Comparison of ENCODE assay signal across 12 cellular contexts in genomic region chr17:44417553-44417952, GRCh38. TPM values are rescaled to one million over a fixed set of nuclear protein-coding genes. Genes with fewer than 3 reads are reported as not detected.
A peak's percentile ranks its signal among the peaks of the same experiment; 100 is the strongest.
DNase-seq lines count a peak whose midpoint lies in the region; ATAC-seq, FAIRE-seq and TF ChIP-seq lines count a peak whose summit lies in the region.
"Had no signal": no experiment of that assay in that cellular context is flagged by ENCODE, and none has a peak within 500 bp of the region (broad histone marks: within the 10 kb centered on the region; RNA-seq: fewer than 3 reads in every experiment).

No MANE protein-coding gene starts in this region.

- no peak for DNase-seq in activated T-cell treated with anti-CD3 and anti-CD28 coated beads, Interleukin-2, amount 50 U/mL, for 24 hours
- no peak for DNase-seq in activated T-cell treated with anti-CD3 and anti-CD28 coated beads for 4 hours
- peak; percentile 34 to 86 for DNase-seq in PC-9
- peak; percentile 91 for DNase-seq in fibroblast of mammary gland (ENCODE audit: low read depth)
- no peak for DNase-seq in stimulated activated naive B cell treated with anti-CD40 and anti-IgM and Interleukin-4, amounts not matched to agents 10 μg/mL and 1 μg/mL and 100 μg/mL, for 72 hours
- no peak for DNase-seq in G401 (ENCODE audit: low spot score)
- DNase-seq in small intestine: no peak
- DNase-seq: CD4-positive, CD25-positive, alpha-beta regulatory T cell; colonic mucosa; mucosa of descending colon; NCI-H524 treated with DMSO at 0.1 percent for 48 hours had no signal

- peaks cover 70% of the 10 kb centered on the region for H3K36me3 Mint-ChIP-seq in activated T-cell treated with anti-CD3 and anti-CD28 coated beads, Interleukin-2, amount 50 U/mL, for 24 hours (ENCODE audit: low read depth)
- H3K36me3 Mint-ChIP-seq in stimulated activated naive B cell treated with anti-CD40 and anti-IgM and Interleukin-4, amounts not matched to agents 10 μg/mL and 1 μg/mL and 100 μg/mL, for 72 hours: peaks cover 17 to 34% of the 10 kb centered on the region in 2 donors

- peak overlapping the region; percentile 87 for H3K27ac Mint-ChIP-seq in activated T-cell treated with anti-CD3 and anti-CD28 coated beads, Interleukin-2, amount 50 U/mL, for 24 hours
- peak overlapping the region; percentile 7 for H3K27ac Mint-ChIP-seq in stimulated activated naive B cell treated with anti-CD40 and anti-IgM and Interleukin-4, amounts not matched to agents 10 μg/mL and 1 μg/mL and 100 μg/mL, for 72 hours
- H3K27ac Mint-ChIP-seq: CD4-positive, CD25-positive, alpha-beta regulatory T cell had no signal

- ATAC-seq in stimulated activated naive B cell treated with anti-CD40 and anti-IgM and Interleukin-4, amounts not matched to agents 10 μg/mL and 1 μg/mL and 100 μg/mL, for 72 hours (replicated peaks): peak; percentile 68 to 84
- no peak for ATAC-seq in HG02763 (IDR thresholded peaks at IDR 0.05; ENCODE audit: unreplicated experiment)
- ATAC-seq: mucosa of descending colon had no signal

- TF ChIP-seq CTCF in PC-9 (conservative IDR thresholded peaks at IDR 0.05): no peak
- TF ChIP-seq CTCF in fibroblast of mammary gland (conservative IDR thresholded peaks at IDR 0.05; ENCODE audit: control insufficient read depth, insufficient read depth, low read depth, low read length): no peak

- H3K4me3 ChIP-seq in PC-9 (no peak overlapping the region), fibroblast of mammary gland (ENCODE audit: control insufficient read depth, low read depth, low read length) (no peak overlapping the region), small intestine (ENCODE audit: low read depth in 1 of 2, low read length in 2 of 2) (no peak overlapping the region)
- H3K4me3 ChIP-seq: colonic mucosa, mucosa of descending colon had no signal

- H3K79me2 ChIP-seq in PC-9 (ENCODE audit: low read depth): 0 out of 2 replicates have a peak, but pooled peaks cover 3% of the 10 kb centered on the region

- H3K9me3 ChIP-seq in PC-9 (ENCODE audit: insufficient read depth, low read depth): no peaks in the 10 kb centered on the region
- no peaks in the 10 kb centered on the region for H3K9me3 ChIP-seq in small intestine (ENCODE audit: control insufficient read depth, low read depth)
- H3K9me3 ChIP-seq: colonic mucosa, mucosa of descending colon had no signal

- CTCF ChIA-PET in PC-9 (lab: Charles Lee): no interaction called here

- peaks cover 17% of the 10 kb centered on the region for H3K4me1 Mint-ChIP-seq in activated T-cell treated with anti-CD3 and anti-CD28 coated beads, Interleukin-2, amount 50 U/mL, for 24 hours (ENCODE audit: low read depth)
- H3K4me1 Mint-ChIP-seq in stimulated activated naive B cell treated with anti-CD40 and anti-IgM and Interleukin-4, amounts not matched to agents 10 μg/mL and 1 μg/mL and 100 μg/mL, for 72 hours: peaks cover 5 to 11% of the 10 kb centered on the region in 2 donors

- no peaks in the 10 kb centered on the region for H3K27me3 Mint-ChIP-seq in activated T-cell treated with anti-CD3 and anti-CD28 coated beads, Interleukin-2, amount 50 U/mL, for 24 hours
- H3K27me3 Mint-ChIP-seq in stimulated activated naive B cell treated with anti-CD40 and anti-IgM and Interleukin-4, amounts not matched to agents 10 μg/mL and 1 μg/mL and 100 μg/mL, for 72 hours: no peaks in the 10 kb centered on the region
- H3K27me3 Mint-ChIP-seq: CD4-positive, CD25-positive, alpha-beta regulatory T cell had no signal

- in situ Hi-C loops in G401 (cut with HindIII; ENCODE audit: low sequenced_read_pairs): no loop called here

- FAIRE-seq in small intestine (lab: Jason Lieb, UNC): no peak

- intact Hi-C loops in PC-9 (cut with micrococcal nuclease; ENCODE audit: unreplicated experiment): loop anchor here (10.0 kb wide), 1 partner anchor 257 kb away; no protein-coding TSS in a partner anchor

- peaks cover 16% of the 10 kb centered on the region; the same call in 1 of the 2 replicates for H3F3A ChIP-seq in PC-9 (ENCODE audit: insufficient read depth, low read depth)

- H3K4me2 ChIP-seq in PC-9: no peak overlapping the region

- H3K9me2 ChIP-seq in PC-9 (ENCODE audit: insufficient read depth): no peaks in the 10 kb centered on the region

- H3K27me3 ChIP-seq in PC-9 (ENCODE audit: insufficient read depth, low read depth): no peaks in the 10 kb centered on the region
- H3K27me3 ChIP-seq in small intestine (ENCODE audit: control insufficient read depth in 2 of 2, insufficient read depth in 2 of 2, low read length in 2 of 2): no peaks in the 10 kb centered on the region
- H3K27me3 ChIP-seq: colonic mucosa had no signal

- 70 to 78% (median 72%) methylated on average over 2 of the region's 2 CpGs for WGBS in small intestine, 3 donors

- no TSS peak for BruUV-seq in PC-9 (replicated peaks; lab: Mats Ljungman, UMichigan)

- H4K20me1 ChIP-seq in PC-9 (ENCODE audit: insufficient read depth): no peaks in the 10 kb centered on the region

- H2AFZ ChIP-seq in PC-9: no peak overlapping the region

- H3K9me3 Mint-ChIP-seq in activated T-cell treated with anti-CD3 and anti-CD28 coated beads, Interleukin-2, amount 50 U/mL, for 24 hours: no peaks in the 10 kb centered on the region
- H3K9me3 Mint-ChIP-seq in stimulated activated naive B cell treated with anti-CD40 and anti-IgM and Interleukin-4, amounts not matched to agents 10 μg/mL and 1 μg/mL and 100 μg/mL, for 72 hours: no peaks in the 10 kb centered on the region
- H3K9me3 Mint-ChIP-seq: CD4-positive, CD25-positive, alpha-beta regulatory T cell had no signal

- POLR2A ChIA-PET in PC-9 (lab: Charles Lee; ENCODE audit: unreplicated experiment): interaction anchor here (0.6 to 0.7 kb wide), 2 partner anchors 325 to 337 kb away, joined by 3 to 32 read pairs; no protein-coding TSS in a partner anchor

- peaks cover 16% of the 10 kb centered on the region for H3K36me3 ChIP-seq in PC-9 (ENCODE audit: low read depth)
- peaks cover 5 to 13% of the 10 kb centered on the region in 2 donors for H3K36me3 ChIP-seq in small intestine (ENCODE audit: control insufficient read depth in 2 of 2, insufficient read depth in 2 of 2, low read length in 2 of 2)
- H3K36me3 ChIP-seq: colonic mucosa had no signal

- peak overlapping the region; percentile 71 for H3K27ac ChIP-seq in PC-9
- H3K27ac ChIP-seq in small intestine (ENCODE audit: low read depth in 1 of 2, low read length in 1 of 2): no peak overlapping the region
- H3K27ac ChIP-seq: colonic mucosa had no signal

- no peak overlapping the region for H3K4me3 Mint-ChIP-seq in activated T-cell treated with anti-CD3 and anti-CD28 coated beads, Interleukin-2, amount 50 U/mL, for 24 hours
- no peak overlapping the region for H3K4me3 Mint-ChIP-seq in stimulated activated naive B cell treated with anti-CD40 and anti-IgM and Interleukin-4, amounts not matched to agents 10 μg/mL and 1 μg/mL and 100 μg/mL, for 72 hours
- H3K4me3 Mint-ChIP-seq: CD4-positive, CD25-positive, alpha-beta regulatory T cell had no signal

- H3K4me1 ChIP-seq in PC-9 (replicated peaks; ENCODE audit: insufficient read depth) (peaks cover 16% of the 10 kb centered on the region), small intestine (ENCODE audit: control insufficient read depth in 2 of 2, insufficient read depth in 1 of 2, low read depth in 1 of 2, low read length in 1 of 2) (no peaks in the 10 kb centered on the region)
- H3K4me1 ChIP-seq: colonic mucosa had no signal

RNA-seq across cellular contexts. Expression of gene ITGA2B, which starts 28.1 kb away (rescaled TPM):
- 5.7 TPM in 2 replicates for total RNA-seq in PC-9 (2021)
- total RNA-seq in G401 (2014; rRNA removed; shearing (Covaris generic)): 0.17 TPM in 1 of 2 replicates, not detected in the other
- polyA plus RNA-seq in small intestine: under 1 TPM in 2 of 3 donors, not detected in 1; 0.27 to 0.31 TPM
- polyA plus RNA-seq: CD4-positive, CD25-positive, alpha-beta regulatory T cell had no signal

RNA-seq across cellular contexts. Expression of gene FAM171A2, which starts 53.9 kb away (rescaled TPM):
- 8.3 and 11.8 TPM in 2 replicates for total RNA-seq in PC-9 (2021)
- total RNA-seq in G401 (2014; rRNA removed; shearing (Covaris generic)): 22.2 and 23.6 TPM in 2 replicates
- polyA plus RNA-seq in small intestine: under 1 TPM in 1 of 3 donors, not detected in 2; 0.87 TPM

Comparison
In these comparisons a context has a peak if more than half of its experiments do, and no peak if none do; other contexts are left out.
1. DNase-seq: peak in PC-9 (2 of 2) and fibroblast of mammary gland (single experiment); none in activated T-cell treated with anti-CD3 and anti-CD28 coated beads, Interleukin-2, amount 50 U/mL, for 24 hours (single experiment), activated T-cell treated with anti-CD3 and anti-CD28 coated beads for 4 hours (single experiment), stimulated activated naive B cell treated with anti-CD40 and anti-IgM and Interleukin-4, amounts not matched to agents 10 μg/mL and 1 μg/mL and 100 μg/mL, for 72 hours (single experiment), G401 (single experiment) and small intestine (single experiment).